Comparison of ENCODE assay signal across 13 cellular contexts in the genomic region with DNA sequence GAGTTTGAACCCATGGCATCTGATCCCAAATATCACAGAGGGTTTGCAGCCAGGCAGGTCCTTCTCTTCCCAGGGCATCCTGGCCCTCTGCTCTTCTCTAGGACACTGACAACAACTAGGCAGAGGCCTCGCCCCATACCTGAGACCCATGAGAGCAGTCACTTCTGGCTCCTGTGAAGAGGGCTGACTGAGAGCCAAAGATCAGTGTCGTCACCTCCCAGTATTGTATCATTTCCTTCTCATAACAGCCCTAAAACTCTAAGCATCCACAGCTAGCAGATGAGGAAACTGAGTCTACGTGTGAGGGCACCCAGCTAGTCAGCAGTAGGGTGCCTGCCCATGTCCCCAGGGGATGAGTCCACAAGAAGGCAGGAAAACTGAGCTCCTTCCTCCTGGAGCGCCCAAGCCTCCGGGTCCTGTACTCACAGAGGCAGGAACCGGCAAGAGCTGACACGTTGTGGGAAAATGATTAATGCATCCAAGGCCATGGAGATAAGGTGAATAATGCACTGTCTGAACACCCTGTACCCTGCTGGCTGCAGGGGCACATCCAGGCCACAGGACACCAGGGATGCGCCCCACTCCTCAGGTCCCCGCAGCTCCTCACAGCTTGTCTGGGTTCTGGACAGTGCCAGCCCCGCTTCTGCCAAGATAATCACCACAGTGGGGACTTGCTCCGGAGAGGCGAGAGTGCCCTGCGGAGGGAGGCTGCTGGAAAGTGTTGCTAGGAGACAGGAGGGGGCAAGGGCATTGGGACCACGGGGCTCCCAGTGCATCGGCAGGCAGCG.
A peak's percentile ranks its signal among the peaks of the same experiment; 100 is the strongest.
DNase-seq lines count a peak whose midpoint lies in the region; ATAC-seq and TF ChIP-seq lines count a peak whose summit lies in the region.
"Had no signal": no experiment of that assay in that cellular context is flagged by ENCODE, and none has a peak within 500 bp of the region (broad histone marks: within the 10 kb centered on the region; RNA-seq: fewer than 3 reads in every experiment).

No MANE protein-coding gene starts in this region.

- H3K4me1 Mint-ChIP-seq in MCF 10A (ENCODE audit: insufficient read depth, unreplicated experiment): peaks cover 27% of the 10 kb centered on the region

- POLR2A ChIA-PET in MCF 10A (lab: Yijun Ruan, JAX): interaction anchor here (0.6 to 1.9 kb wide), 6 partner anchors 9 to 55 kb away, joined by 3 to 11 read pairs (median 4); no protein-coding TSS in a partner anchor

- in situ Hi-C loops in GM13976 (cut with MboI; ENCODE audit: low sequenced_read_pairs, unreplicated experiment): no loop called here

- CTCF ChIA-PET in MCF 10A (lab: Yijun Ruan, JAX): interaction anchor here (1.1 to 1.5 kb wide), 4 partner anchors 12 to 142 kb away, joined by 3 to 4 read pairs (median 4); no protein-coding TSS in a partner anchor

- H3K4me1 ChIP-seq in BE2C: no peaks in the 10 kb centered on the region

- H3K9me3 ChIP-seq in BE2C: no peaks in the 10 kb centered on the region
- H3K9me3 ChIP-seq: MG63 had no signal

- TF ChIP-seq POLR2A in lower leg skin (IDR thresholded peaks at IDR 0.05): no peak

- H3K27me3 Mint-ChIP-seq in MCF 10A (ENCODE audit: insufficient read depth, unreplicated experiment): no peaks in the 10 kb centered on the region

- 16 to 18% methylated on average over 15 to 16 of the region's 16 CpGs for whole genome bisulfite sequencing in lower leg skin, 2 donors

- H3K9me3 Mint-ChIP-seq in MCF 10A (ENCODE audit: unreplicated experiment): no peaks in the 10 kb centered on the region

- peaks cover 6% of the 10 kb centered on the region; the same call in 1 of the 2 replicates for H3K27me3 ChIP-seq in BE2C
- H3K27me3 ChIP-seq: MG63 had no signal

- no peak overlapping the region for H3K4me3 Mint-ChIP-seq in MCF 10A (ENCODE audit: unreplicated experiment)

- H3K4me3 ChIP-seq in lower leg skin (ENCODE audit: low read depth, poor library complexity, severe bottlenecking): no peak overlapping the region
- H3K4me3 ChIP-seq in BE2C (ENCODE audit: low read depth, low read length): no peak overlapping the region
- H3K4me3 ChIP-seq: MG63 had no signal

- H3K36me3 ChIP-seq in BE2C: no peaks in the 10 kb centered on the region
- H3K36me3 ChIP-seq: MG63 had no signal

- H3K36me3 Mint-ChIP-seq in MCF 10A (ENCODE audit: insufficient read depth, unreplicated experiment): no peaks in the 10 kb centered on the region

- ATAC-seq in GM21825 (IDR thresholded peaks at IDR 0.05; ENCODE audit: unreplicated experiment) (no peak), GM19324 (IDR thresholded peaks at IDR 0.05; ENCODE audit: low FRiP score, unreplicated experiment) (no peak)

- DNase-seq in Ammon's horn (ENCODE audit: low spot score) (peak; percentile 29), GM13976 (ENCODE audit: low spot score) (peak; percentile 3), MCF 10A (ENCODE audit: unreplicated experiment) (peak; percentile 90), lower leg skin (ENCODE audit: low spot score in 2 of 2) (peak; percentile 61 to 86), HK-2 (ENCODE audit: unreplicated experiment) (no peak), BE2C (no peak)
- DNase-seq: activated effector memory CD4-positive, alpha-beta T cell treated with anti-CD3 and anti-CD28 coated beads, Interleukin-2, amount 50 U/mL, for 16 hours; MG63; NCI-H2029; NCI-H774; occipital lobe had no signal

- TF ChIP-seq CTCF in GM13976 (IDR thresholded peaks at IDR 0.05; ENCODE audit: borderline replicate concordance, control extremely low read depth, extremely low read depth, insufficient read depth, missing control alignments) (no peak), MCF 10A (IDR thresholded peaks at IDR 0.05; ENCODE audit: unreplicated experiment) (no peak), lower leg skin (IDR thresholded peaks at IDR 0.05) (no peak), BE2C (IDR thresholded peaks at IDR 0.05; ENCODE audit: low read depth, low read length) (no peak)

- no TSS peak for BruUV-seq in MCF 10A (replicated peaks; lab: Mats Ljungman, UMichigan)

- peak overlapping the region; percentile 47 for H3K27ac Mint-ChIP-seq in MCF 10A (ENCODE audit: low read depth, unreplicated experiment)

- intact Hi-C loops in MCF 10A (cut with micrococcal nuclease) (no loop called here), lower leg skin (cut with DNase I; ENCODE audit: low total_unique reads) (no loop called here)

Comparison
In these comparisons a context has a peak if more than half of its experiments do, and no peak if none do; other contexts are left out.
1. DNase-seq: peak in Ammon's horn (single experiment), GM13976 (single experiment), MCF 10A (single experiment) and lower leg skin (2 of 2); none in HK-2 (single experiment) and BE2C (single experiment).